ENCODE assay signal across 8 cellular contexts in genomic region chr3:134250717-134251220, GRCh38. TPM values are rescaled to one million over a fixed set of nuclear protein-coding genes. Genes with fewer than 3 reads are reported as not detected.
DNase-seq lines count a peak whose midpoint lies in the region; ATAC-seq and TF ChIP-seq lines count a peak whose summit lies in the region.

Gene RYK (minus strand): TSS chr3:134250859. CDS start chr3:134250654, 205 bp downstream.

- ATAC-seq in GM19328 (IDR thresholded peaks at IDR 0.05; ENCODE audit: unreplicated experiment) (peak; percentile 84), HG03460 (IDR thresholded peaks at IDR 0.05; ENCODE audit: unreplicated experiment) (peak; percentile 74)

- peak in 10 of 56 donors; percentile 13 to 39 (median 18) for TF ChIP-seq CTCF in dorsolateral prefrontal cortex (IDR thresholded peaks at IDR 0.05 in 54 of 56, conservative IDR thresholded peaks at IDR 0.05 in 2 of 56; ENCODE audit: low read depth in 1 of 56, partially characterized antibody in 56 of 56)
- TF ChIP-seq CTCF in lower leg skin (IDR thresholded peaks at IDR 0.05) = no peak

- 0% methylated on average over 12 to 21 of the region's 59 CpGs for WGBS in lower leg skin, 2 donors

- DNase-seq in NCI-H526 (lab: John Stamatoyannopoulos, UW) (peak; percentile 66 to 90), dorsolateral prefrontal cortex (peak; percentile 62 to 87 (median 73)), lower leg skin (ENCODE audit: low spot score in 2 of 2) (peak; percentile 73 to 96)
- peak; percentile 73 to 77 for DNase-seq in activated CD4-positive, alpha-beta T cell treated with anti-CD3 and anti-CD28 coated beads, Interleukin-2, amount 50 U/mL, for 48 hours
- DNase-seq in stimulated activated CD4-positive, alpha-beta T cell treated with anti-CD3 and anti-CD28 coated beads, Interleukin-4, amount 100 ng/mL, for 4 hours = peak; percentile 70 to 75

- peaks cover 0 to under 1% (median 0%) of the 10 kb centered on the region in 11 experiments; a peak in 2 of 22 replicates for H3K36me3 ChIP-seq in BLaER1 treated with 17β-estradiol and CSF1 and Interleukin-3, amounts not matched to agents 10 nM and 100 nM

- peak within 1 kb of the TSS; percentile 71 to 94 (median 84) for H3K9ac ChIP-seq in BLaER1 treated with 17β-estradiol and CSF1 and Interleukin-3, amounts not matched to agents 10 nM and 100 nM

- H3K9me3 ChIP-seq in BLaER1 treated with 17β-estradiol and CSF1 and Interleukin-3, amounts not matched to agents 10 nM and 100 nM (replicated peaks in 1 of 11) = no peaks in the 10 kb centered on the region

- H3K4me1 ChIP-seq in BLaER1 treated with 17β-estradiol and CSF1 and Interleukin-3, amounts not matched to agents 10 nM and 100 nM = peaks cover 48 to 81% (median 56%) of the 10 kb centered on the region in 10 experiments

- peak in 1 of 2 donors; percentile 63 for TF ChIP-seq POLR2A in lower leg skin (IDR thresholded peaks at IDR 0.05)

- H3K27me3 ChIP-seq in BLaER1 treated with 17β-estradiol and CSF1 and Interleukin-3, amounts not matched to agents 10 nM and 100 nM = peaks cover 0 to 71% (median 64%) of the 10 kb centered on the region in 11 experiments; a peak in 19 of 22 replicates
- H3K27me3 ChIP-seq in dorsolateral prefrontal cortex = no peaks in the 10 kb centered on the region

- H3K4me2 ChIP-seq in BLaER1 treated with 17β-estradiol and CSF1 and Interleukin-3, amounts not matched to agents 10 nM and 100 nM = peak within 1 kb of the TSS; percentile 91 to 100 (median 97)

- peak within 1 kb of the TSS; percentile 53 to 85 (median 71) for H3K27ac ChIP-seq in BLaER1 treated with 17β-estradiol and CSF1 and Interleukin-3, amounts not matched to agents 10 nM and 100 nM
- H3K27ac ChIP-seq in dorsolateral prefrontal cortex = peak within 1 kb of the TSS; percentile 62 to 98 (median 90)

- intact Hi-C loops in dorsolateral prefrontal cortex (cut with DNase I) (loop anchor here (5.0 kb wide), 4 partner anchors 57 to 227 kb away; partner anchors contain the start of gene AMOTL2 (in 1 of the 2)), lower leg skin (cut with DNase I; ENCODE audit: low total_unique reads) (no loop called here)

- peaks cover 31 to 75% (median 43%) of the 10 kb centered on the region in 11 experiments for H4K20me1 ChIP-seq in BLaER1 treated with 17β-estradiol and CSF1 and Interleukin-3, amounts not matched to agents 10 nM and 100 nM

- H3K4me3 ChIP-seq in BLaER1 treated with 17β-estradiol and CSF1 and Interleukin-3, amounts not matched to agents 10 nM and 100 nM = peak within 1 kb of the TSS; percentile 73 to 95 (median 84)
- peak within 1 kb of the TSS; percentile 44 to 97 (median 85) for H3K4me3 ChIP-seq in dorsolateral prefrontal cortex
- H3K4me3 ChIP-seq in lower leg skin (ENCODE audit: low read depth, poor library complexity, severe bottlenecking) = peak within 1 kb of the TSS; percentile 78

RNA-seq across cellular contexts. Expression of gene RYK, which starts in this region (rescaled TPM):
- total RNA-seq in dorsolateral prefrontal cortex (10 to 100 TPM; 28.9 to 62.9 (median 42.7) TPM), lower leg skin (10 to 100 TPM; 44.8 to 66.7 (median 56.6) TPM)

Comparison
In these comparisons a context has a peak if more than half of its experiments do, and no peak if none do; other contexts are left out.
1. Peak in every context shown above with its lines: DNase-seq, ATAC-seq, H3K4me3 ChIP-seq and H3K27ac ChIP-seq.